1 cellular context compared by ENCODE assay signal in genomic region chr4:186131935-186132334, GRCh38.
TF ChIP-seq lines count a peak whose summit lies in the region.

No MANE protein-coding gene starts in this region.

TF ChIP-seq in HCT116, 20 proteins besides CTCF, POLR2A, EP300 and RAD21 (continued from another document):
- no peak for TF ChIP-seq REST (IDR thresholded peaks at IDR 0.05; ENCODE audit: low read depth)
